10 cellular contexts compared by ENCODE assay signal in the genomic region with DNA sequence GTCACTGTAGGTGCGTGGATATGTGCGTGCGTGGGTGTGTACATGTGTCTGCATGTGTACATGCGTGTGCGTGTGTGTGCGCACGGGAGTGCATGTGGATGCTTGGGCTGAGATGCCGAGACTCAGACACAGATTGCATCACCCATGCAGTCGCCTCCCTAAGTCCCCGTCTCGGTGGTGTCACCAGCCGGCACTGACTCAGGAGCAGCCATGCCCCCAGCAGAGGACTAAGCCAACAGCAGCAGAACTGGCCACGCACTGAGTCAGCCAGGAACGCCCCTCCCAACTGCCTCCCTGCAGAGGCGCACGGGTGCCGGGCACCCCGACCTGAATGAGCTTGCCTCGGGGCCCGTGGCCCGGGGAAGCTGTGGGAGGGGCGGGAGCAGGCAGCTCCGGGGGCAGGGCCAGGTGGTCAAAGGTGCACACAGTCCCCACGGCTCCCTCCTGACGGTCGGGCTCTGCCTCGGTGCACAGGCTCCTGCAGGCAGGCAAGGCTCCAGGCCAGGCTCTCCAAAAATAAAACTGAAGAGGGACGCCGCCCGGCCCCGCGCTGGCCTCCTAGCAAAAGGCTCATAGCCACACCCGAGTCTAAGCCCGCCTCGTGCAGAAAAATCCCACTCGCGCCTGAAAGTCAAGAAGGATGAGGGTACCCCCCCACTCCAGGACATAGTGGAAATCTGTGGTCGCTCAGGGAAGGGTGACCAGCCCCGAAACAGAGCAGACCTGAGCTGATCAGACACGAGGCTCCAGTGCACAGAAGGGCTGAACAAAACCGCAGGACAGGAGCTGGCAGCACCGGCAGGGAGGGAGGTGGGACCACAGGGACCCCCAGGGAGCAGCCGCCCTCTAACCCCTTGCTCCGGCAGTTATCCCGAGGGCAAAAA. TPM values are rescaled to one million over a fixed set of nuclear protein-coding genes. Genes with fewer than 3 reads are reported as not detected.
DNase-seq lines count a peak whose midpoint lies in the region; ATAC-seq, FAIRE-seq and TF ChIP-seq lines count a peak whose summit lies in the region.
"Had no signal": no experiment of that assay in that cellular context is flagged by ENCODE, and none has a peak within 500 bp of the region (broad histone marks: within the 10 kb centered on the region; RNA-seq: fewer than 3 reads in every experiment).

No MANE protein-coding gene starts in this region.

- TF ChIP-seq POLR2A in vagina (IDR thresholded peaks at IDR 0.05), result no peak

- H3K27me3 ChIP-seq in astrocyte (ENCODE audit: insufficient read depth, low read length) (no peaks in the 10 kb centered on the region), vagina (no peaks in the 10 kb centered on the region)

- H3K4me3 ChIP-seq in astrocyte (ENCODE audit: insufficient read depth, low read depth, low read length) (peak overlapping the region; percentile 18), kidney (ENCODE audit: low read length in 2 of 2) (peak overlapping the region; percentile 39 to 45), vagina (peak overlapping the region; percentile 22 to 30)
- H3K4me3 ChIP-seq: lung had no signal

- peak overlapping the region; percentile 99 for H3K27ac Mint-ChIP-seq in astrocyte (ENCODE audit: unreplicated experiment)
- H3K27ac Mint-ChIP-seq: B cell had no signal

- ATAC-seq in GM18517 (IDR thresholded peaks at IDR 0.05; ENCODE audit: unreplicated experiment), result no peak
- no peak for ATAC-seq in HG03108 (IDR thresholded peaks at IDR 0.05; ENCODE audit: unreplicated experiment)

- no peaks in the 10 kb centered on the region for H3K27me3 Mint-ChIP-seq in astrocyte (ENCODE audit: low read depth, unreplicated experiment)
- H3K27me3 Mint-ChIP-seq: B cell had no signal

- no peaks in the 10 kb centered on the region for H3K79me2 ChIP-seq in astrocyte (ENCODE audit: insufficient read depth, low read length)

- H3K36me3 ChIP-seq in astrocyte (ENCODE audit: insufficient read depth, low read length), result no peaks in the 10 kb centered on the region
- no peaks in the 10 kb centered on the region for H3K36me3 ChIP-seq in kidney (ENCODE audit: control insufficient read depth in 1 of 2, insufficient read depth in 2 of 2, low read length in 2 of 2)
- H3K36me3 ChIP-seq in vagina, result no peaks in the 10 kb centered on the region

- no peak overlapping the region for H3K4me3 Mint-ChIP-seq in astrocyte (ENCODE audit: unreplicated experiment)
- H3K4me3 Mint-ChIP-seq: B cell had no signal

- H3K9ac ChIP-seq in astrocyte (ENCODE audit: low read length) (peak overlapping the region; percentile 77), kidney (ENCODE audit: low read length in 2 of 2) (peak overlapping the region in 1 of 2 donors; percentile 40)

- H3K27ac ChIP-seq in astrocyte (ENCODE audit: low read depth, low read length) (peak overlapping the region; percentile 93), kidney (ENCODE audit: low read depth in 2 of 2, low read length in 2 of 2) (peak overlapping the region in 1 of 2 donors; percentile 36), vagina (no peak overlapping the region)

- H3K4me2 ChIP-seq in astrocyte (ENCODE audit: low read length), result peak overlapping the region; percentile 75

- peaks cover 13% of the 10 kb centered on the region for H3K4me1 Mint-ChIP-seq in astrocyte (ENCODE audit: low read depth, unreplicated experiment)

- TF ChIP-seq CTCF in astrocyte (IDR thresholded peaks at IDR 0.05; ENCODE audit: insufficient read depth, low read depth, low read length) (no peak), kidney (IDR thresholded peaks at IDR 0.05; ENCODE audit: borderline replicate concordance, extremely low read depth, insufficient read depth) (no peak), vagina (IDR thresholded peaks at IDR 0.05) (no peak)

- H3K36me3 Mint-ChIP-seq in astrocyte (ENCODE audit: low read depth, unreplicated experiment), result no peaks in the 10 kb centered on the region

- DNase-seq in NCI-H2171 treated with DMSO at 0.1 percent for 48 hours (lab: John Stamatoyannopoulos, UW), result peak; percentile 11
- DNase-seq in NCI-H2171 (lab: John Stamatoyannopoulos, UW), result no peak
- peak; percentile 56 for DNase-seq in astrocyte (ENCODE audit: low read depth)
- DNase-seq in kidney, result no peak
- DNase-seq in vagina (ENCODE audit: extremely low spot score in 2 of 2), result no peak
- DNase-seq in NCI-H187 treated with DMSO at 0.1 percent for 48 hours (lab: John Stamatoyannopoulos, UW), result no peak

- no peaks in the 10 kb centered on the region for H4K20me1 ChIP-seq in astrocyte (ENCODE audit: insufficient read depth, low read length)

- H3K4me1 ChIP-seq in astrocyte (ENCODE audit: insufficient read depth, low read length), result peaks cover 39% of the 10 kb centered on the region
- peaks cover 0 to 13% of the 10 kb centered on the region in 2 donors for H3K4me1 ChIP-seq in kidney (ENCODE audit: control insufficient read depth in 1 of 2, insufficient read depth in 1 of 2, low read depth in 1 of 2, low read length in 2 of 2)
- H3K4me1 ChIP-seq in vagina, result peaks cover 22% of the 10 kb centered on the region

- H3K9me3 ChIP-seq in astrocyte (ENCODE audit: insufficient read depth, low read depth, low read length), result no peaks in the 10 kb centered on the region
- H3K9me3 ChIP-seq in kidney (ENCODE audit: control insufficient read depth in 1 of 2, low read length in 2 of 2), result no peaks in the 10 kb centered on the region
- no peaks in the 10 kb centered on the region for H3K9me3 ChIP-seq in vagina

- intact Hi-C loops in kidney (cut with DNase I), result no loop called here
- intact Hi-C loops in vagina (cut with DNase I), result no loop called here

- FAIRE-seq in astrocyte (lab: Jason Lieb, UNC), result no peak
- FAIRE-seq in kidney (lab: Jason Lieb, UNC), result no peak

- no peaks in the 10 kb centered on the region for H3K9me3 Mint-ChIP-seq in astrocyte (ENCODE audit: unreplicated experiment)

- peak overlapping the region; percentile 69 for H2AFZ ChIP-seq in astrocyte (ENCODE audit: low read depth, low read length)

RNA-seq across cellular contexts. Expression of gene GADD45B, which starts 49.2 kb away (rescaled TPM):
- total RNA-seq in astrocyte, result 161 and 190 TPM in 2 replicates
- 88.5 TPM for total RNA-seq in kidney
- 149 TPM for polyA plus RNA-seq in kidney (ENCODE audit: insufficient read depth, low read depth, low replicate concordance)
- total RNA-seq in vagina, result 181 TPM

Comparison
In these comparisons a context has a peak if more than half of its experiments do, and no peak if none do; other contexts are left out.
1. DNase-seq: peak in NCI-H2171 treated with DMSO at 0.1 percent for 48 hours (single experiment) and astrocyte (single experiment); none in NCI-H2171 (single experiment), kidney (single experiment), vagina (0 of 2) and NCI-H187 treated with DMSO at 0.1 percent for 48 hours (single experiment).
2. Peak in every context shown above with its lines, with median percentiles within 50 percentile points of each other: H3K4me3 ChIP-seq.